Comparison of ENCODE assay signal across 10 cellular contexts in genomic region chr1:204384636-204385354, GRCh38. TPM values are rescaled to one million over a fixed set of nuclear protein-coding genes. Genes with fewer than 3 reads are reported as not detected.
DNase-seq lines count a peak whose midpoint lies in the region; ATAC-seq and TF ChIP-seq lines count a peak whose summit lies in the region.
"Had no signal": no experiment of that assay in that cellular context is flagged by ENCODE, and none has a peak within 500 bp of the region (broad histone marks: within the 10 kb centered on the region; RNA-seq: fewer than 3 reads in every experiment).

No MANE protein-coding gene starts in this region.

- peaks cover 38% of the 10 kb centered on the region for H3K27me3 ChIP-seq in IMR-90 (ENCODE audit: control insufficient read depth, insufficient read depth, low read length)

- H3K27ac Mint-ChIP-seq in MCF 10A (ENCODE audit: low read depth, unreplicated experiment): no peak overlapping the region
- no peak overlapping the region for H3K27ac Mint-ChIP-seq in activated naive CD8-positive, alpha-beta T cell treated with anti-CD3 and anti-CD28 coated beads for 36 hours
- H3K27ac Mint-ChIP-seq: CD14-positive monocyte, natural killer cell had no signal

- no peak overlapping the region for H2BK20ac ChIP-seq in IMR-90 (ENCODE audit: low read depth, low read length)

- H4K20me1 ChIP-seq in IMR-90 (ENCODE audit: insufficient read depth, low read length): no peaks in the 10 kb centered on the region

- CTCF ChIA-PET in IMR-90 (lab: Yijun Ruan, JAX) (interaction anchor here (0.6 kb wide), 1 partner anchor 1567 kb away, joined by 4 read pairs; no protein-coding TSS in a partner anchor), MCF 10A (lab: Yijun Ruan, JAX) (interaction anchor here (0.7 to 8.0 kb wide), 13 partner anchors 9 to 423 kb away, joined by 3 to 109 read pairs (median 5); no protein-coding TSS in a partner anchor)

- H3K18ac ChIP-seq in IMR-90 (ENCODE audit: low read depth, low read length): no peak overlapping the region

- intact Hi-C loops in IMR-90 (cut with micrococcal nuclease) (no loop called here), MCF 10A (cut with micrococcal nuclease) (no loop called here)

- H3K9ac ChIP-seq in IMR-90 (ENCODE audit: low read depth, low read length): no peak overlapping the region

- H3K4ac ChIP-seq in IMR-90 (ENCODE audit: low read depth, low read length): no peak overlapping the region

- H2BK15ac ChIP-seq in IMR-90 (ENCODE audit: low read depth, low read length): no peak overlapping the region

- no TSS peak for BruUV-seq in IMR-90 (replicated peaks; lab: Mats Ljungman, UMichigan)
- no TSS peak for BruUV-seq in MCF 10A (replicated peaks; lab: Mats Ljungman, UMichigan)

- peak; percentile 65 for ATAC-seq in IMR-90 (ENCODE audit: low read depth)
- peak; percentile 34 for ATAC-seq in left lobe of liver
- no peak for ATAC-seq in GM18858 (IDR thresholded peaks at IDR 0.05; ENCODE audit: unreplicated experiment)
- no peak for ATAC-seq in HG02623 (IDR thresholded peaks at IDR 0.05; ENCODE audit: unreplicated experiment)
- ATAC-seq: natural killer cell had no signal

- DNase-seq in AG08396 (ENCODE audit: low spot score) (peak; percentile 75), IMR-90 (peak; percentile 50), MCF 10A (ENCODE audit: unreplicated experiment) (peak; percentile 86), left lobe of liver (ENCODE audit: low spot score) (no peak), NCI-H2081 treated with DMSO at 0.1 percent for 48 hours (lab: John Stamatoyannopoulos, UW) (no peak)
- DNase-seq in activated naive CD8-positive, alpha-beta T cell treated with anti-CD3 and anti-CD28 coated beads for 36 hours: no peak
- DNase-seq: natural killer cell had no signal

- WGBS in IMR-90 (ENCODE audit: extremely low coverage in 2 of 2, insufficient read length in 1 of 2), 2 experiments: 60% methylated on average over 1 of the region's 7 CpGs; no CpG with 5 or more reads in 1 of the 2 experiments

- H3K14ac ChIP-seq in IMR-90 (replicated peaks; ENCODE audit: low read depth, low read length): no peak overlapping the region

- H3K56ac ChIP-seq in IMR-90 (ENCODE audit: extremely low read depth, insufficient read depth, low read length): no peak overlapping the region

- no peak overlapping the region for H2BK5ac ChIP-seq in IMR-90 (ENCODE audit: low read depth, low read length, poor library complexity, severe bottlenecking)

- POLR2A ChIA-PET in IMR-90 (lab: Charles Lee; ENCODE audit: unreplicated experiment) (no interaction called here), MCF 10A (lab: Yijun Ruan, JAX) (interaction anchor here (0.6 to 5.9 kb wide), 14 partner anchors 9 to 179 kb away, joined by 3 to 37 read pairs (median 4); partner anchors contain the start of genes MDM4 and PIK3C2B)

- no peaks in the 10 kb centered on the region for H3K27me3 Mint-ChIP-seq in MCF 10A (ENCODE audit: insufficient read depth, unreplicated experiment)
- H3K27me3 Mint-ChIP-seq in activated naive CD8-positive, alpha-beta T cell treated with anti-CD3 and anti-CD28 coated beads for 36 hours: no peaks in the 10 kb centered on the region

- H4K5ac ChIP-seq in IMR-90 (ENCODE audit: low read depth, low read length): no peak overlapping the region

- H2AK9ac ChIP-seq in IMR-90 (replicated peaks; ENCODE audit: low read depth, low read length, poor library complexity): peak overlapping the region; percentile 26

- H3K36me3 Mint-ChIP-seq in MCF 10A (ENCODE audit: insufficient read depth, unreplicated experiment): no peaks in the 10 kb centered on the region
- H3K36me3 Mint-ChIP-seq in activated naive CD8-positive, alpha-beta T cell treated with anti-CD3 and anti-CD28 coated beads for 36 hours: no peaks in the 10 kb centered on the region
- H3K36me3 Mint-ChIP-seq: CD14-positive monocyte, natural killer cell had no signal

- TF ChIP-seq CTCF in IMR-90 (conservative IDR thresholded peaks at IDR 0.05; ENCODE audit: low read depth, low read length): no peak
- no peak for TF ChIP-seq CTCF in MCF 10A (IDR thresholded peaks at IDR 0.05; ENCODE audit: unreplicated experiment)

- H2AFZ ChIP-seq in IMR-90 (replicated peaks; ENCODE audit: low read length, poor library complexity): peak overlapping the region; percentile 2

- TF ChIP-seq RAD21 in IMR-90 (IDR thresholded peaks at IDR 0.05; ENCODE audit: low read length): no peak

- H3K9me1 ChIP-seq in IMR-90 (ENCODE audit: insufficient read depth, low read length): no peaks in the 10 kb centered on the region

- dilution Hi-C loops in IMR-90 (cut with HindIII; ENCODE audit: low sequenced_read_pairs, unreplicated experiment): loop anchor here (25.0 kb wide), 2 partner anchors 222 to 522 kb away; partner anchors contain the start of genes ETNK2, REN and SNRPE

- no peak overlapping the region for H4K8ac ChIP-seq in IMR-90 (ENCODE audit: low read depth in 2 of 2, low read length in 2 of 2)

- H2AK5ac ChIP-seq in IMR-90 (ENCODE audit: low read depth, low read length): no peak overlapping the region

- H3K9me3 Mint-ChIP-seq in MCF 10A (ENCODE audit: unreplicated experiment): no peaks in the 10 kb centered on the region
- no peaks in the 10 kb centered on the region for H3K9me3 Mint-ChIP-seq in activated naive CD8-positive, alpha-beta T cell treated with anti-CD3 and anti-CD28 coated beads for 36 hours
- H3K9me3 Mint-ChIP-seq: CD14-positive monocyte, natural killer cell had no signal

- no peak overlapping the region for H3K23ac ChIP-seq in IMR-90 (ENCODE audit: low read depth, low read length)

- no peak for TF ChIP-seq POLR2A in IMR-90 (IDR thresholded peaks at IDR 0.05; ENCODE audit: low read depth, low read length)

- no peak overlapping the region for H2BK120ac ChIP-seq in IMR-90 (ENCODE audit: low read depth, low read length)

- no peak overlapping the region for H3K4me3 Mint-ChIP-seq in MCF 10A (ENCODE audit: unreplicated experiment)
- H3K4me3 Mint-ChIP-seq in activated naive CD8-positive, alpha-beta T cell treated with anti-CD3 and anti-CD28 coated beads for 36 hours: no peak overlapping the region
- H3K4me3 Mint-ChIP-seq: CD14-positive monocyte, natural killer cell had no signal

- no peak overlapping the region for H4K91ac ChIP-seq in IMR-90 (ENCODE audit: insufficient read depth, low read depth, low read length)

- no peak overlapping the region for H3K27ac ChIP-seq in IMR-90 (ENCODE audit: insufficient read depth, low read length)

- H3K4me3 ChIP-seq in IMR-90 (ENCODE audit: insufficient read depth, low read depth, low read length): no peak overlapping the region

- H3K4me1 Mint-ChIP-seq in MCF 10A (ENCODE audit: insufficient read depth, unreplicated experiment): no peaks in the 10 kb centered on the region
- H3K4me1 Mint-ChIP-seq in activated naive CD8-positive, alpha-beta T cell treated with anti-CD3 and anti-CD28 coated beads for 36 hours: peaks cover 5% of the 10 kb centered on the region
- H3K4me1 Mint-ChIP-seq: CD14-positive monocyte had no signal

- in situ Hi-C loops in IMR-90 (cut with MboI; ENCODE audit: low sequenced_read_pairs): no loop called here

- no peaks in the 10 kb centered on the region for H3K36me3 ChIP-seq in IMR-90 (ENCODE audit: control insufficient read depth, insufficient read depth, low read length)

- H3K9me3 ChIP-seq in IMR-90 (ENCODE audit: control insufficient read depth, insufficient read depth, low read length): no peaks in the 10 kb centered on the region

- no peaks in the 10 kb centered on the region for H3K4me1 ChIP-seq in IMR-90 (ENCODE audit: control insufficient read depth, insufficient read depth, low read length)

- H3K79me1 ChIP-seq in IMR-90 (ENCODE audit: low read depth in 1 of 2, low read length in 2 of 2): no peaks in the 10 kb centered on the region

- H3K4me2 ChIP-seq in IMR-90 (ENCODE audit: low read depth, low read length): no peak overlapping the region

TF ChIP-seq in IMR-90, 13 proteins besides CTCF, POLR2A, EP300 and RAD21 (continues in another document):
- TF ChIP-seq MAZ (IDR thresholded peaks at IDR 0.05; ENCODE audit: borderline replicate concordance, low read depth, low read length) (no peak), USF2 (IDR thresholded peaks at IDR 0.05; ENCODE audit: low read depth, low read length) (no peak), SMC3 (IDR thresholded peaks at IDR 0.05; ENCODE audit: low read depth, low read length) (no peak), BHLHE40 (IDR thresholded peaks at IDR 0.05; ENCODE audit: low read depth, low read length) (no peak), MXI1 (IDR thresholded peaks at IDR 0.05; ENCODE audit: borderline replicate concordance, low read depth, low read length) (no peak), CHD1 (IDR thresholded peaks at IDR 0.05; ENCODE audit: low read depth, low read length) (no peak)
- TF ChIP-seq, protein P1, sequence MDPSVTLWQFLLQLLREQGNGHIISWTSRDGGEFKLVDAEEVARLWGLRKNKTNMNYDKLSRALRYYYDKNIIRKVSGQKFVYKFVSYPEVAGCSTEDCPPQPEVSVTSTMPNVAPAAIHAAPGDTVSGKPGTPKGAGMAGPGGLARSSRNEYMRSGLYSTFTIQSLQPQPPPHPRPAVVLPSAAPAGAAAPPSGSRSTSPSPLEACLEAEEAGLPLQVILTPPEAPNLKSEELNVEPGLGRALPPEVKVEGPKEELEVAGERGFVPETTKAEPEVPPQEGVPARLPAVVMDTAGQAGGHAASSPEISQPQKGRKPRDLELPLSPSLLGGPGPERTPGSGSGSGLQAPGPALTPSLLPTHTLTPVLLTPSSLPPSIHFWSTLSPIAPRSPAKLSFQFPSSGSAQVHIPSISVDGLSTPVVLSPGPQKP (IDR thresholded peaks at IDR 0.05; ENCODE audit: borderline replicate concordance, low read depth, low read length): no peak

RNA-seq across cellular contexts. Expression of gene PLEKHA6, which starts 25.1 kb away (rescaled TPM):
- total RNA-seq in IMR-90 (2012; rRNA removed) (5.0 and 8.2 TPM in 2 replicates), MCF 10A (2022) (65.9 and 75.9 TPM in 2 replicates), left lobe of liver (28.8 TPM)
- 19.9 and 20.6 TPM in 2 replicates for polyA plus RNA-seq in IMR-90 (2012; rRNA removed)
- polyA plus RNA-seq in IMR-90 (2012; cell fraction: cytosol; rRNA removed): 10.7 and 13.6 TPM in 2 replicates
- 59.8 and 70.3 TPM in 2 replicates for polyA plus RNA-seq in IMR-90 (2012; cell fraction: nucleus; rRNA removed; ENCODE audit: low replicate concordance)
- 1 to 10 TPM in 1 of 2 experiments, under 1 TPM in 1; 0.74 to 1.5 TPM for total RNA-seq in activated naive CD8-positive, alpha-beta T cell treated with anti-CD3 and anti-CD28 coated beads for 36 hours

RNA-seq across cellular contexts. Expression of gene PPP1R15B, which starts 26.8 kb away (rescaled TPM):
- total RNA-seq in IMR-90 (2012; rRNA removed) (14.9 and 20.3 TPM in 2 replicates), MCF 10A (2022) (86.0 and 94.8 TPM in 2 replicates), left lobe of liver (34.1 TPM)
- 14.4 and 15.0 TPM in 2 replicates for polyA plus RNA-seq in IMR-90 (2012; rRNA removed)
- 8.7 and 10.7 TPM in 2 replicates for polyA plus RNA-seq in IMR-90 (2012; cell fraction: cytosol; rRNA removed)
- polyA plus RNA-seq in IMR-90 (2012; cell fraction: nucleus; rRNA removed; ENCODE audit: low replicate concordance): 6.9 and 17.1 TPM in 2 replicates
- 10 to 100 TPM; 78.6 to 79.9 TPM for total RNA-seq in activated naive CD8-positive, alpha-beta T cell treated with anti-CD3 and anti-CD28 coated beads for 36 hours

Comparison
In these comparisons a context has a peak if more than half of its experiments do, and no peak if none do; other contexts are left out.
1. DNase-seq: peak in AG08396 (single experiment), IMR-90 (single experiment) and MCF 10A (single experiment); none in left lobe of liver (single experiment), NCI-H2081 treated with DMSO at 0.1 percent for 48 hours (single experiment) and activated naive CD8-positive, alpha-beta T cell treated with anti-CD3 and anti-CD28 coated beads for 36 hours (single experiment).
2. ATAC-seq: peak in IMR-90 (single experiment) and left lobe of liver (single experiment); none in GM18858 (single experiment) and HG02623 (single experiment).